Comparison of ENCODE assay signal across 9 cellular contexts in the genomic region with DNA sequence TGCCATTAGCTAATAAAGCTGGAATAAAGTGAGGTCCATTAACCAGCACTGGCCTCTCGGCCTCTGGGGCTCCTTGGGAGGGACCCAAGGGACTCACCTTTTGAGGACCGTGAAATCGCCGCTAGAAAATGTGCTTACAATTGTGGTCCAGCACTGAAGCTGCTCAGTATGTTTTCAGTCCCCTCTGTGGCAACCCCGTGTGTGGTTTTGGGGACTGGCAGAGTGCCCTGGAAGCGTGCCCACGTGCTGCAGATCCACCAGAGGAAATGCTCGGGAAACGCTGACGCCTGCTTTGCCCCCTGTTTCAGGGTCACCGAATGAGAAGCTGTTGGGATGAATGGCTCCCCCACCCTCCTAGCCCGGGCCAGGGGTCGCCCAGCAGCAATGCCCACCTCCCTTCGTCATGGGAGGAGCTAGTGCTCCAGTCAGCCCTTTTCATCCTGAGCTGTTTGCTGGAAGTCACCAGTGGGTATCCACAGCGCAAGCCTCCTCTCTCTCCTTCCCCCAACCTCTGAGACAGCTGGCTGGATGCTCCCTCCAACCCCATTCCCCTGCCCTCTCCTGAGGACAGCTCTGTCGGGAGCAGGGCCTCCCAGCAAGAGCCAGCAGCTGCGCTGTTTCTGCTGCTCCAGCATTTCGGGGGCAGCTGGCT. TPM values are rescaled to one million over a fixed set of nuclear protein-coding genes. Genes with fewer than 3 reads are reported as not detected.
DNase-seq lines count a peak whose midpoint lies in the region; ATAC-seq, FAIRE-seq and TF ChIP-seq lines count a peak whose summit lies in the region.
"Had no signal": no experiment of that assay in that cellular context is flagged by ENCODE, and none has a peak within 500 bp of the region (broad histone marks: within the 10 kb centered on the region; RNA-seq: fewer than 3 reads in every experiment).

No MANE protein-coding gene starts in this region.

- no peak for DNase-seq in activated CD4-positive, alpha-beta T cell treated with anti-CD3 and anti-CD28 coated beads, Interleukin-2, amount 10 ng/mL, durations not matched to agents 24 days and 14 days
- no peak for DNase-seq in activated CD4-positive, alpha-beta T cell treated with anti-CD3 and anti-CD28 coated beads for 48 hours
- DNase-seq in SW480 (ENCODE audit: low spot score) (peak; percentile 85), endothelial cell of umbilical vein (ENCODE audit: low read depth, low spot score) (peak; percentile 43), myocyte (ENCODE audit: low read depth) (peak; percentile 74), GM19240 (ENCODE audit: insufficient read length, low spot score) (no peak)

- H3K4me3 Mint-ChIP-seq in activated CD4-positive, alpha-beta T cell treated with anti-CD3 and anti-CD28 coated beads, Interleukin-2, amount 10 ng/mL, durations not matched to agents 24 days and 14 days = peak overlapping the region; percentile 45

- H3K9ac ChIP-seq in endothelial cell of umbilical vein (replicated peaks; ENCODE audit: extremely low read depth, insufficient read depth, low read length) = no peak overlapping the region

- H3K27me3 ChIP-seq in endothelial cell of umbilical vein (ENCODE audit: control insufficient read depth in 2 of 2, insufficient read depth in 2 of 2, low read length in 2 of 2) = no peaks in the 10 kb centered on the region

- H2AFZ ChIP-seq in endothelial cell of umbilical vein (ENCODE audit: low read depth, low read length) = peak overlapping the region; percentile 67

- CTCF ChIA-PET in endothelial cell of umbilical vein (lab: Charles Lee) = interaction anchor here (1.1 to 10.4 kb wide), 7 partner anchors 10 to 72 kb away, joined by 3 to 81 read pairs (median 7); no protein-coding TSS in a partner anchor

- H3K9me3 Mint-ChIP-seq in activated CD4-positive, alpha-beta T cell treated with anti-CD3 and anti-CD28 coated beads, Interleukin-2, amount 10 ng/mL, durations not matched to agents 24 days and 14 days = no peaks in the 10 kb centered on the region

- H3K27me3 Mint-ChIP-seq in activated CD4-positive, alpha-beta T cell treated with anti-CD3 and anti-CD28 coated beads, Interleukin-2, amount 10 ng/mL, durations not matched to agents 24 days and 14 days = peaks cover 1% of the 10 kb centered on the region

- H3K27ac Mint-ChIP-seq in activated CD4-positive, alpha-beta T cell treated with anti-CD3 and anti-CD28 coated beads, Interleukin-2, amount 10 ng/mL, durations not matched to agents 24 days and 14 days = no peak overlapping the region

- dilution Hi-C loops in endothelial cell of umbilical vein (cut with MboI; ENCODE audit: extremely low pct_ligation_motif_present, low sequenced_read_pairs) = no loop called here

- H3K4me1 ChIP-seq in endothelial cell of umbilical vein (ENCODE audit: control insufficient read depth, extremely low read depth, insufficient read depth, low read length) = peaks cover 26% of the 10 kb centered on the region

- H3K36me3 Mint-ChIP-seq in activated CD4-positive, alpha-beta T cell treated with anti-CD3 and anti-CD28 coated beads, Interleukin-2, amount 10 ng/mL, durations not matched to agents 24 days and 14 days (ENCODE audit: low read depth) = no peaks in the 10 kb centered on the region

- H3K79me2 ChIP-seq in endothelial cell of umbilical vein (ENCODE audit: control insufficient read depth, insufficient read depth, low read length) = no peaks in the 10 kb centered on the region

- H3K36me3 ChIP-seq in endothelial cell of umbilical vein (ENCODE audit: control insufficient read depth in 2 of 2, extremely low read depth in 1 of 2, insufficient read depth in 2 of 2, low read length in 2 of 2) = no peaks in the 10 kb centered on the region

- POLR2A ChIA-PET in endothelial cell of umbilical vein (lab: Charles Lee) = no interaction called here

- intact Hi-C loops in activated CD4-positive, alpha-beta T cell treated with anti-CD3 and anti-CD28 coated beads, Interleukin-2, amount 10 ng/mL, durations not matched to agents 24 days and 14 days (cut with micrococcal nuclease) = no loop called here
- intact Hi-C loops in endothelial cell of umbilical vein (cut with micrococcal nuclease) = loop anchor here (2.0 kb wide), 2 partner anchors 26 to 34 kb away; a partner anchor contains a TSS

- H3K4me3 ChIP-seq in endothelial cell of umbilical vein (replicated peaks in 1 of 3; ENCODE audit: insufficient read depth in 1 of 3, low read depth in 1 of 3, low read length in 3 of 3) = no peak overlapping the region

- H4K20me1 ChIP-seq in endothelial cell of umbilical vein (replicated peaks; ENCODE audit: control insufficient read depth, extremely low read depth, insufficient read depth, low read length) = no peaks in the 10 kb centered on the region

- H3K4me1 Mint-ChIP-seq in activated CD4-positive, alpha-beta T cell treated with anti-CD3 and anti-CD28 coated beads, Interleukin-2, amount 10 ng/mL, durations not matched to agents 24 days and 14 days = peaks cover 6% of the 10 kb centered on the region

- BruUV-seq in endothelial cell of umbilical vein (replicated peaks; lab: Mats Ljungman, UMichigan) = no TSS peak

- no peak for TF ChIP-seq CTCF in endothelial cell of umbilical vein (IDR thresholded peaks at IDR 0.05; ENCODE audit: extremely low read depth in 1 of 2, insufficient read depth in 1 of 2, low read depth in 1 of 2, low read length in 2 of 2)

- no peaks in the 10 kb centered on the region for H3K9me1 ChIP-seq in endothelial cell of umbilical vein (replicated peaks; ENCODE audit: control insufficient read depth, extremely low read depth, insufficient read depth, low read length)

- H3K9me3 ChIP-seq in endothelial cell of umbilical vein (replicated peaks; ENCODE audit: control insufficient read depth, insufficient read depth, low read length) = no peaks in the 10 kb centered on the region

- TF ChIP-seq POLR2A in endothelial cell of umbilical vein (IDR thresholded peaks at IDR 0.05; ENCODE audit: low read depth, low read length) = no peak

- no peak for ATAC-seq in GM18517 (IDR thresholded peaks at IDR 0.05; ENCODE audit: unreplicated experiment)
- ATAC-seq in HG02973 (IDR thresholded peaks at IDR 0.05; ENCODE audit: unreplicated experiment) = no peak

- peak; percentile 90 for FAIRE-seq in endothelial cell of umbilical vein (lab: Jason Lieb, UNC)
- FAIRE-seq: G401.6 had no signal

- H3K4me2 ChIP-seq in endothelial cell of umbilical vein (ENCODE audit: insufficient read depth, low read length) = peak overlapping the region; percentile 40

- H3K27ac ChIP-seq in endothelial cell of umbilical vein (ENCODE audit: insufficient read depth, low read depth, low read length) = no peak overlapping the region

TF ChIP-seq in endothelial cell of umbilical vein, 7 proteins besides CTCF, POLR2A, EP300 and RAD21:
- TF ChIP-seq, protein P1, sequence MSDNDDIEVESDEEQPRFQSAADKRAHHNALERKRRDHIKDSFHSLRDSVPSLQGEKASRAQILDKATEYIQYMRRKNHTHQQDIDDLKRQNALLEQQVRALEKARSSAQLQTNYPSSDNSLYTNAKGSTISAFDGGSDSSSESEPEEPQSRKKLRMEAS (IDR thresholded peaks at IDR 0.05; ENCODE audit: insufficient read depth, insufficient read length) = peak; percentile 14
- TF ChIP-seq MYC (IDR thresholded peaks at IDR 0.05; ENCODE audit: low read depth, low read length) = peak; percentile 4
- TF ChIP-seq JUN (IDR thresholded peaks at IDR 0.05; ENCODE audit: borderline replicate concordance, insufficient read depth, insufficient read length, low read depth) = no peak
- TF ChIP-seq EZH2 (IDR thresholded peaks at IDR 0.05; ENCODE audit: borderline replicate concordance, low read depth, low read length, severe bottlenecking) = no peak
TF ChIP-seq in endothelial cell of umbilical vein: peak in this region for 2.

RNA-seq across cellular contexts. Expression of a gene that starts 33.1 kb away (rescaled TPM):
- 8.6 and 8.8 TPM in 2 replicates for total RNA-seq in activated CD4-positive, alpha-beta T cell treated with anti-CD3 and anti-CD28 coated beads, Interleukin-2, amount 10 ng/mL, durations not matched to agents 24 days and 14 days
- total RNA-seq in endothelial cell of umbilical vein = 29.3 and 30.0 TPM in 2 replicates
- 10.0 and 10.7 TPM in 2 replicates for polyA plus RNA-seq in endothelial cell of umbilical vein
- polyA plus RNA-seq in endothelial cell of umbilical vein (2011; cell fraction: cytosol; rRNA removed) = 7.4 and 7.7 TPM in 2 replicates
- 51.1 and 55.4 TPM in 2 replicates for polyA plus RNA-seq in endothelial cell of umbilical vein (2011; cell fraction: nucleus; rRNA removed)
- 10.0 and 12.4 TPM in 2 replicates for polyA plus RNA-seq in endothelial cell of umbilical vein (2012)
- polyA minus RNA-seq in endothelial cell of umbilical vein = 14.4 and 24.9 TPM in 2 replicates
- polyA minus RNA-seq in endothelial cell of umbilical vein (2011; cell fraction: cytosol; rRNA and poly(A)+ RNA removed) = 4.2 TPM
- polyA minus RNA-seq in endothelial cell of umbilical vein (2011; cell fraction: nucleus; rRNA and poly(A)+ RNA removed) = 25.2 and 30.9 TPM in 2 replicates
- 1.2 and 2.1 TPM in 2 replicates for total RNA-seq in myocyte
- 2.6 TPM for polyA plus RNA-seq in myocyte (2012)

RNA-seq across cellular contexts. Expression of a gene that starts 47.8 kb away (rescaled TPM):
- total RNA-seq in activated CD4-positive, alpha-beta T cell treated with anti-CD3 and anti-CD28 coated beads, Interleukin-2, amount 10 ng/mL, durations not matched to agents 24 days and 14 days = 0.12 and 0.19 TPM in 2 replicates
- total RNA-seq in endothelial cell of umbilical vein (0.83 and 1.4 TPM in 2 replicates), myocyte (0.56 and 5.5 TPM in 2 replicates)
- 0.52 and 0.57 TPM in 2 replicates for polyA plus RNA-seq in endothelial cell of umbilical vein
- 0.27 and 0.31 TPM in 2 replicates for polyA plus RNA-seq in endothelial cell of umbilical vein (2011; cell fraction: cytosol; rRNA removed)
- 3.5 and 4.1 TPM in 2 replicates for polyA plus RNA-seq in endothelial cell of umbilical vein (2011; cell fraction: nucleus; rRNA removed)
- 0.37 TPM in 2 replicates for polyA plus RNA-seq in endothelial cell of umbilical vein (2012)
- 1.8 and 3.6 TPM in 2 replicates for polyA minus RNA-seq in endothelial cell of umbilical vein
- 12.5 TPM for polyA minus RNA-seq in endothelial cell of umbilical vein (2011; cell fraction: cytosol; rRNA and poly(A)+ RNA removed)
- polyA minus RNA-seq in endothelial cell of umbilical vein (2011; cell fraction: nucleus; rRNA and poly(A)+ RNA removed) = 0.53 and 1.0 TPM in 2 replicates
- polyA plus RNA-seq in myocyte (2012) = 0.63 TPM

Comparison
In these comparisons a context has a peak if more than half of its experiments do, and no peak if none do; other contexts are left out.
1. DNase-seq: peak in SW480 (single experiment), endothelial cell of umbilical vein (single experiment) and myocyte (single experiment); none in activated CD4-positive, alpha-beta T cell treated with anti-CD3 and anti-CD28 coated beads, Interleukin-2, amount 10 ng/mL, durations not matched to agents 24 days and 14 days (single experiment), activated CD4-positive, alpha-beta T cell treated with anti-CD3 and anti-CD28 coated beads for 48 hours (single experiment) and GM19240 (single experiment).